In genomic region chr4:80360900-80361299, GRCh38 we compare ENCODE assay signal across 16 cellular contexts. TPM values are rescaled to one million over a fixed set of nuclear protein-coding genes. Genes with fewer than 3 reads are reported as not detected.
DNase-seq lines count a peak whose midpoint lies in the region; ATAC-seq and TF ChIP-seq lines count a peak whose summit lies in the region.
"Had no signal": no experiment of that assay in that cellular context is flagged by ENCODE, and none has a peak within 500 bp of the region (broad histone marks: within the 10 kb centered on the region; RNA-seq: fewer than 3 reads in every experiment).

No MANE protein-coding gene starts in this region.

- H3K27ac Mint-ChIP-seq in GM23338: peak overlapping the region; percentile 13; the same call in 1 of the 2 replicates
- H3K27ac Mint-ChIP-seq in stimulated activated naive CD8-positive, alpha-beta T cell treated with anti-CD3 and anti-CD28 coated beads, Interleukin-15, amount 100 ng/mL, for 72 hours: no peak overlapping the region
- H3K27ac Mint-ChIP-seq in activated CD8-positive, alpha-beta T cell treated with anti-CD3 and anti-CD28 coated beads, Interleukin-2, amount 10 ng/mL, durations not matched to agents 7 days and 5 days: no peak overlapping the region

- no peaks in the 10 kb centered on the region for H3K27me3 Mint-ChIP-seq in GM23338 (ENCODE audit: insufficient read depth, low read depth, poor library complexity)
- H3K27me3 Mint-ChIP-seq in stimulated activated naive CD8-positive, alpha-beta T cell treated with anti-CD3 and anti-CD28 coated beads, Interleukin-15, amount 100 ng/mL, for 72 hours: peaks cover 27% of the 10 kb centered on the region
- peaks cover 36% of the 10 kb centered on the region for H3K27me3 Mint-ChIP-seq in activated CD8-positive, alpha-beta T cell treated with anti-CD3 and anti-CD28 coated beads, Interleukin-2, amount 10 ng/mL, durations not matched to agents 7 days and 5 days (ENCODE audit: low read depth)

- no peak overlapping the region for H2AFZ ChIP-seq in GM23338

- DNase-seq in GM23338 (ENCODE audit: low spot score): no peak
- no peak for DNase-seq in RWPE2 (ENCODE audit: low spot score)
- peak; percentile 2 for DNase-seq in fibroblast of gingiva (ENCODE audit: low read depth)
- DNase-seq in iris pigment epithelial cell (ENCODE audit: low read depth): peak; percentile 10
- no peak for DNase-seq in stimulated activated naive CD8-positive, alpha-beta T cell treated with anti-CD3 and anti-CD28 coated beads, Interleukin-15, amount 100 ng/mL, for 72 hours
- DNase-seq in DMS153 treated with DMSO at 0.1 percent for 48 hours (lab: John Stamatoyannopoulos, UW; ENCODE audit: unreplicated experiment): no peak
- DNase-seq in activated CD4-positive, alpha-beta T cell treated with anti-CD3 and anti-CD28 coated beads for 4 hours: no peak
- DNase-seq in activated CD8-positive, alpha-beta T cell treated with anti-CD3 and anti-CD28 coated beads, Interleukin-2, amount 10 ng/mL, durations not matched to agents 7 days and 5 days: no peak
- DNase-seq: GF-D8, KG1, NCI-H2081 treated with DMSO at 0.1 percent for 48 hours, NCI-H524 treated with DMSO at 0.1 percent for 48 hours, Right ventricle myocardium superior had no signal

- H3K4me2 ChIP-seq in GM23338: peak overlapping the region; percentile 15

- no peak overlapping the region for H3K27ac ChIP-seq in GM23338 (ENCODE audit: low read depth)
- H3K27ac ChIP-seq in RWPE2 (ENCODE audit: poor library complexity, severe bottlenecking): no peak overlapping the region
- H3K27ac ChIP-seq: C4-2B had no signal

- H3K27me3 ChIP-seq in GM23338 (ENCODE audit: insufficient read depth) (no peaks in the 10 kb centered on the region), RWPE2 (ENCODE audit: insufficient read depth, poor library complexity, severe bottlenecking) (peaks cover 13% of the 10 kb centered on the region)

- H3K79me2 ChIP-seq in GM23338 (replicated peaks; ENCODE audit: insufficient read depth): no peaks in the 10 kb centered on the region

- H3K9me2 ChIP-seq in GM23338 (ENCODE audit: insufficient read depth): no peaks in the 10 kb centered on the region

- H3K4me1 Mint-ChIP-seq in GM23338: peaks cover 14% of the 10 kb centered on the region
- H3K4me1 Mint-ChIP-seq in stimulated activated naive CD8-positive, alpha-beta T cell treated with anti-CD3 and anti-CD28 coated beads, Interleukin-15, amount 100 ng/mL, for 72 hours: peaks cover 14% of the 10 kb centered on the region
- peaks cover 11% of the 10 kb centered on the region for H3K4me1 Mint-ChIP-seq in activated CD8-positive, alpha-beta T cell treated with anti-CD3 and anti-CD28 coated beads, Interleukin-2, amount 10 ng/mL, durations not matched to agents 7 days and 5 days (ENCODE audit: low read depth)

- TF ChIP-seq CTCF in GM23338 (conservative IDR thresholded peaks at IDR 0.05; ENCODE audit: low read depth in 2 of 2) (no peak), RWPE2 (IDR thresholded peaks at IDR 0.05; ENCODE audit: poor library complexity, severe bottlenecking) (no peak)

- H3K4me1 ChIP-seq in GM23338 (ENCODE audit: insufficient read depth): peaks cover 13% of the 10 kb centered on the region
- H3K4me1 ChIP-seq in RWPE2 (ENCODE audit: insufficient read depth, poor library complexity, severe bottlenecking): no peaks in the 10 kb centered on the region

- H3K4me3 ChIP-seq in GM23338 (no peak overlapping the region), RWPE2 (ENCODE audit: severe bottlenecking) (no peak overlapping the region)

- ATAC-seq in GM23338 (no peak), RWPE2 (ENCODE audit: low read depth) (0 out of 3 replicates have a peak, but pooled peaks have one; percentile 44)
- no peak for ATAC-seq in stimulated activated naive CD8-positive, alpha-beta T cell treated with anti-CD3 and anti-CD28 coated beads, Interleukin-15, amount 100 ng/mL, for 72 hours
- no peak for ATAC-seq in activated CD8-positive, alpha-beta T cell treated with anti-CD3 and anti-CD28 coated beads, Interleukin-2, amount 10 ng/mL, durations not matched to agents 7 days and 5 days
- ATAC-seq: HepG2 had no signal

- no peaks in the 10 kb centered on the region for H3K9me3 Mint-ChIP-seq in GM23338
- H3K9me3 Mint-ChIP-seq in stimulated activated naive CD8-positive, alpha-beta T cell treated with anti-CD3 and anti-CD28 coated beads, Interleukin-15, amount 100 ng/mL, for 72 hours: no peaks in the 10 kb centered on the region
- H3K9me3 Mint-ChIP-seq in activated CD8-positive, alpha-beta T cell treated with anti-CD3 and anti-CD28 coated beads, Interleukin-2, amount 10 ng/mL, durations not matched to agents 7 days and 5 days (ENCODE audit: insufficient read depth): no peaks in the 10 kb centered on the region

- H3F3A ChIP-seq in GM23338 (replicated peaks; ENCODE audit: low read depth): no peaks in the 10 kb centered on the region

- CTCF ChIA-PET in activated CD8-positive, alpha-beta T cell treated with anti-CD3 and anti-CD28 coated beads, Interleukin-2, amount 10 ng/mL, durations not matched to agents 7 days and 5 days (lab: Charles Lee): interaction anchor here (0.9 kb wide), 1 partner anchor 1408 kb away, joined by 3 read pairs; no protein-coding TSS in a partner anchor

- no peaks in the 10 kb centered on the region for H3K36me3 ChIP-seq in GM23338 (ENCODE audit: insufficient read depth)
- no peaks in the 10 kb centered on the region for H3K36me3 ChIP-seq in RWPE2 (ENCODE audit: low read depth)

- H3K9me3 ChIP-seq in RWPE2 (ENCODE audit: severe bottlenecking): no peaks in the 10 kb centered on the region

- POLR2A ChIA-PET in activated CD8-positive, alpha-beta T cell treated with anti-CD3 and anti-CD28 coated beads, Interleukin-2, amount 10 ng/mL, durations not matched to agents 7 days and 5 days (lab: Charles Lee): no interaction called here

- H3K36me3 Mint-ChIP-seq in GM23338 (ENCODE audit: low read depth): no peaks in the 10 kb centered on the region
- H3K36me3 Mint-ChIP-seq in activated CD8-positive, alpha-beta T cell treated with anti-CD3 and anti-CD28 coated beads, Interleukin-2, amount 10 ng/mL, durations not matched to agents 7 days and 5 days (ENCODE audit: low read depth): no peaks in the 10 kb centered on the region

- no peaks in the 10 kb centered on the region for H4K20me1 ChIP-seq in GM23338 (replicated peaks; ENCODE audit: insufficient read depth)

- H3K4me3 Mint-ChIP-seq in GM23338: no peak overlapping the region
- no peak overlapping the region for H3K4me3 Mint-ChIP-seq in stimulated activated naive CD8-positive, alpha-beta T cell treated with anti-CD3 and anti-CD28 coated beads, Interleukin-15, amount 100 ng/mL, for 72 hours
- no peak overlapping the region for H3K4me3 Mint-ChIP-seq in activated CD8-positive, alpha-beta T cell treated with anti-CD3 and anti-CD28 coated beads, Interleukin-2, amount 10 ng/mL, durations not matched to agents 7 days and 5 days

TF ChIP-seq in GM23338, 12 proteins besides CTCF, POLR2A, EP300 and RAD21 (continues in another document):
- TF ChIP-seq EZH2phosphoT487 (IDR thresholded peaks at IDR 0.05; ENCODE audit: unreplicated experiment) (no peak), POLR2AphosphoS5 (IDR thresholded peaks at IDR 0.05; ENCODE audit: low read depth) (no peak), ETS1 (IDR thresholded peaks at IDR 0.05) (no peak), ZNF114 (CRISPR knock-in tag; IDR thresholded peaks at IDR 0.05) (no peak), REST (IDR thresholded peaks at IDR 0.05; ENCODE audit: unreplicated experiment) (no peak), ZNF331 (CRISPR knock-in tag; IDR thresholded peaks at IDR 0.05; ENCODE audit: low read depth) (no peak)

RNA-seq across cellular contexts. Expression of gene CFAP299, which starts 25.4 kb away (rescaled TPM):
- total RNA-seq in GM23338 (2014; rRNA removed; shearing (Covaris generic)): not detected in 2 replicates
- not detected in 2 replicates for polyA plus RNA-seq in GM23338 (2016; fragmentation: Nextera tagmentation; extraction: Ambion mirVana)
- total RNA-seq in activated CD8-positive, alpha-beta T cell treated with anti-CD3 and anti-CD28 coated beads, Interleukin-2, amount 10 ng/mL, durations not matched to agents 7 days and 5 days: not detected
- total RNA-seq: HepG2, HT-29, Right ventricle myocardium superior had no signal
- polyA plus RNA-seq: HepG2 had no signal

Comparison
In these comparisons a context has a peak if more than half of its experiments do, and no peak if none do; other contexts are left out.
1. DNase-seq: peak in fibroblast of gingiva (single experiment) and iris pigment epithelial cell (single experiment); none in GM23338 (single experiment), RWPE2 (single experiment), stimulated activated naive CD8-positive, alpha-beta T cell treated with anti-CD3 and anti-CD28 coated beads, Interleukin-15, amount 100 ng/mL, for 72 hours (0 of 2), DMS153 treated with DMSO at 0.1 percent for 48 hours (single experiment), activated CD4-positive, alpha-beta T cell treated with anti-CD3 and anti-CD28 coated beads for 4 hours (0 of 2) and activated CD8-positive, alpha-beta T cell treated with anti-CD3 and anti-CD28 coated beads, Interleukin-2, amount 10 ng/mL, durations not matched to agents 7 days and 5 days (single experiment).